8 cellular contexts compared by ENCODE assay signal in the genomic region with DNA sequence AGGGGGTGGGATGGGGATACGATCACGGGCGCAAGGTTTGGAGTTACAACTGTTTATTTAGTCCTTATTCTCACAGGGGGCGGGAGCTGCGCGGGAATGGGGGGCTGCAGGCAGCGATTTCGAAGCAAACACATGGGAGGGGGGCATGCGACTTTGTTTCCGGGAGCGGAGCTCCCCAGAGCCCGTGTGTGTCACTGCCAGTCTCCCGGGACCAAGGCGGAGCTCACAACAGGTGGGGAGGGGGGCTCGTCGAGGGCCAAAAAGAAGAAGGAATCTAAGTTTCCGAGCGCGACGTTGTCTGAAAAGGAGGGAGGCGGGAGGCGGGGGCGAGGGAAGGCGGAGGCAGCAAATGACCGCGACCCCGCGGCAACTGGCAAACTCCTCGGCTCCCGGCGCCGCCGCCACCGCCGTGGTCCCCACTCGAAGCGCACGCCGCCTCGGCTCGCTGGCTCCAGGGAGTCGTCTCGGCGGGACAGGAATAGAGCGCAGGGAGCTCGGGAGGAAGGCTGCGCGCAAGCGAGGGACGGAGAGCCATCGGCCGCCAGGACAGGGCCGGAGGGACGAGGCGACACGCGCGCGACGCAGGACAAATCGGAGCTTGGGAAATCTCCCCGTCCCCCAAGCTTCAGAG. TPM values are rescaled to one million over a fixed set of nuclear protein-coding genes. Genes with fewer than 3 reads are reported as not detected.
A peak's percentile ranks its signal among the peaks of the same experiment; 100 is the strongest.
DNase-seq lines count a peak whose midpoint lies in the region; ATAC-seq and FAIRE-seq lines count a peak whose summit lies in the region.

No MANE protein-coding gene starts in this region.

- H3K4me3 ChIP-seq in esophagus (ENCODE audit: low read depth in 1 of 2, low read length in 2 of 2), result peak overlapping the region; percentile 88 to 89
- peak overlapping the region; percentile 88 for H3K4me3 ChIP-seq in mononuclear cell (ENCODE audit: low read length)

- no peaks in the 10 kb centered on the region for H3K27me3 ChIP-seq in esophagus (ENCODE audit: control insufficient read depth in 1 of 2, insufficient read depth in 2 of 2, low read length in 2 of 2)
- H3K27me3 ChIP-seq in mononuclear cell (ENCODE audit: insufficient read depth, low read length), result no peaks in the 10 kb centered on the region

- DNase-seq in GF-D8 (lab: John Stamatoyannopoulos, UW) (peak; percentile 77), NCI-H748 treated with DMSO at 0.1 percent for 48 hours (lab: John Stamatoyannopoulos, UW) (peak; percentile 47), activated T-cell treated with anti-CD3 and anti-CD28 coated beads for 4 hours (peak; percentile 40), HTR-8/SVneo (ENCODE audit: insufficient read length, low spot score) (no peak)
- DNase-seq in stimulated activated CD8-positive, alpha-beta memory T cell treated with anti-CD3 and anti-CD28 coated beads, Interleukin-4, amount 100 ng/mL, for 24 hours (ENCODE audit: low read depth), result peak; percentile 30

- peak overlapping the region; percentile 99 for H3K27ac ChIP-seq in esophagus (ENCODE audit: low read depth in 2 of 2, low read length in 1 of 2)

- no peak for FAIRE-seq in HTR-8/SVneo (lab: Jason Lieb, UNC)

- no peaks in the 10 kb centered on the region for H3K36me3 ChIP-seq in esophagus (ENCODE audit: control insufficient read depth in 2 of 2, insufficient read depth in 2 of 2, low read length in 1 of 2)

- no peaks in the 10 kb centered on the region for H3K9me3 ChIP-seq in esophagus (ENCODE audit: control insufficient read depth in 2 of 2, insufficient read depth in 1 of 2, low read depth in 1 of 2, low read length in 1 of 2)
- no peaks in the 10 kb centered on the region for H3K9me3 ChIP-seq in mononuclear cell (ENCODE audit: low read depth, low read length)

- WGBS in esophagus, 2 donors, result 0% methylated on average over 62 of the region's 62 CpGs

- H3K4me1 ChIP-seq in esophagus (ENCODE audit: control insufficient read depth in 2 of 2, insufficient read depth in 2 of 2, low read length in 1 of 2) (no peaks in the 10 kb centered on the region), mononuclear cell (ENCODE audit: insufficient read depth, low read length) (peaks cover 48% of the 10 kb centered on the region)

- ATAC-seq in HG03571 (IDR thresholded peaks at IDR 0.05; ENCODE audit: unreplicated experiment), result no peak

RNA-seq across cellular contexts. Expression of a gene that starts 1.4 kb away (rescaled TPM):
- polyA plus RNA-seq in esophagus, result 10 to 100 TPM; 10.7 to 20.4 TPM
- 455 TPM for total RNA-seq in mononuclear cell
